1 cellular context compared by ENCODE assay signal in genomic region chr10:133307776-133308430, GRCh38.
TF ChIP-seq lines count a peak whose summit lies in the region.

No MANE protein-coding gene starts in this region.

TF ChIP-seq in endothelial cell of umbilical vein, 7 proteins besides CTCF, POLR2A, EP300 and RAD21:
- no peak for TF ChIP-seq MYC (IDR thresholded peaks at IDR 0.05; ENCODE audit: low read depth, low read length)
- no peak for TF ChIP-seq FOS (IDR thresholded peaks at IDR 0.05; ENCODE audit: borderline replicate concordance, insufficient read depth, low read length)
- no peak for TF ChIP-seq GATA2 (IDR thresholded peaks at IDR 0.05; ENCODE audit: insufficient read depth, insufficient read length, low read depth, low read length)
- TF ChIP-seq POLR2AphosphoS5 (IDR thresholded peaks at IDR 0.05; ENCODE audit: insufficient read depth, low read depth, low read length) = no peak
- no peak for TF ChIP-seq EZH2 (IDR thresholded peaks at IDR 0.05; ENCODE audit: borderline replicate concordance, low read depth, low read length, severe bottlenecking)
- TF ChIP-seq JUN (IDR thresholded peaks at IDR 0.05; ENCODE audit: borderline replicate concordance, insufficient read depth, insufficient read length, low read depth) = no peak
